Comparison of ENCODE assay signal across 8 cellular contexts in genomic region chr22:41781508-41781906, GRCh38. TPM values are rescaled to one million over a fixed set of nuclear protein-coding genes. Genes with fewer than 3 reads are reported as not detected.
A peak's percentile ranks its signal among the peaks of the same experiment; 100 is the strongest.
DNase-seq lines count a peak whose midpoint lies in the region; ATAC-seq, FAIRE-seq and TF ChIP-seq lines count a peak whose summit lies in the region.

No MANE protein-coding gene starts in this region.

- no peaks in the 10 kb centered on the region for H3K36me3 ChIP-seq in rectal smooth muscle tissue (ENCODE audit: control insufficient read depth, insufficient read depth, low read length)
- H3K36me3 ChIP-seq in right atrium auricular region = no peaks in the 10 kb centered on the region

- H3K4me1 Mint-ChIP-seq in activated T-helper 17 cell treated with anti-CD3 and anti-CD28 coated beads, Interleukin-2, amount 50 U/mL, for 72 hours = peaks cover 23% of the 10 kb centered on the region

- H3K27me3 ChIP-seq in rectal smooth muscle tissue (ENCODE audit: control insufficient read depth, insufficient read depth, low read length) = no peaks in the 10 kb centered on the region
- no peaks in the 10 kb centered on the region for H3K27me3 ChIP-seq in right atrium auricular region

- TF ChIP-seq CTCF in right atrium auricular region (IDR thresholded peaks at IDR 0.05) = no peak

- peak; percentile 8 for ATAC-seq in HG02973 (IDR thresholded peaks at IDR 0.05; ENCODE audit: unreplicated experiment)
- peak; percentile 8 for ATAC-seq in activated T-helper 17 cell treated with anti-CD3 and anti-CD28 coated beads, Interleukin-2, amount 50 U/mL, for 72 hours (replicated peaks)
- ATAC-seq in HG03571 (IDR thresholded peaks at IDR 0.05; ENCODE audit: unreplicated experiment) = no peak

- H3K27ac ChIP-seq in rectal smooth muscle tissue (ENCODE audit: low read depth, low read length) (no peak overlapping the region), right atrium auricular region (no peak overlapping the region)

- no peaks in the 10 kb centered on the region for H3K27me3 Mint-ChIP-seq in activated T-helper 17 cell treated with anti-CD3 and anti-CD28 coated beads, Interleukin-2, amount 50 U/mL, for 72 hours

- no peak overlapping the region for H3K9ac ChIP-seq in rectal smooth muscle tissue (ENCODE audit: low read length)

- H3K27ac Mint-ChIP-seq in activated T-helper 17 cell treated with anti-CD3 and anti-CD28 coated beads, Interleukin-2, amount 50 U/mL, for 72 hours = peak overlapping the region; percentile 87

- DNase-seq in GM19239 (ENCODE audit: insufficient read length, low spot score) (no peak), right atrium auricular region (ENCODE audit: low spot score) (no peak), SIG-M5 (lab: John Stamatoyannopoulos, UW) (no peak), Ammon's horn (ENCODE audit: low spot score) (no peak)

- H3K4me3 ChIP-seq in rectal smooth muscle tissue (ENCODE audit: low read length) (peak overlapping the region; percentile 3), right atrium auricular region (no peak overlapping the region)

- H3K9me3 ChIP-seq in right atrium auricular region = no peaks in the 10 kb centered on the region

- FAIRE-seq in GM19239 (lab: Jason Lieb, UNC) = peak; percentile 64

- H3K9me3 Mint-ChIP-seq in activated T-helper 17 cell treated with anti-CD3 and anti-CD28 coated beads, Interleukin-2, amount 50 U/mL, for 72 hours = no peaks in the 10 kb centered on the region

- H3K36me3 Mint-ChIP-seq in activated T-helper 17 cell treated with anti-CD3 and anti-CD28 coated beads, Interleukin-2, amount 50 U/mL, for 72 hours (ENCODE audit: low read depth) = peaks cover 23% of the 10 kb centered on the region

- H3K4me1 ChIP-seq in rectal smooth muscle tissue (ENCODE audit: control insufficient read depth, insufficient read depth, low read length) = no peaks in the 10 kb centered on the region
- no peaks in the 10 kb centered on the region for H3K4me1 ChIP-seq in right atrium auricular region

- H3K4me3 Mint-ChIP-seq in activated T-helper 17 cell treated with anti-CD3 and anti-CD28 coated beads, Interleukin-2, amount 50 U/mL, for 72 hours = peak overlapping the region; percentile 88

RNA-seq across cellular contexts. Expression of gene CCDC134, which starts 19.0 kb away (rescaled TPM):
- total RNA-seq in activated T-helper 17 cell treated with anti-CD3 and anti-CD28 coated beads, Interleukin-2, amount 50 U/mL, for 72 hours = 10 to 100 TPM; 21.6 to 22.3 TPM
- total RNA-seq in right atrium auricular region = 1 to 10 TPM; 4.0 to 6.4 TPM

RNA-seq across cellular contexts. Expression of gene SREBF2, which starts 51.4 kb away (rescaled TPM):
- total RNA-seq in activated T-helper 17 cell treated with anti-CD3 and anti-CD28 coated beads, Interleukin-2, amount 50 U/mL, for 72 hours = 100 to 1,000 TPM; 126 to 162 TPM
- total RNA-seq in right atrium auricular region = 10 to 100 TPM; 45.6 to 61.4 TPM
